ENCODE assay signal across 19 cellular contexts in the genomic region with DNA sequence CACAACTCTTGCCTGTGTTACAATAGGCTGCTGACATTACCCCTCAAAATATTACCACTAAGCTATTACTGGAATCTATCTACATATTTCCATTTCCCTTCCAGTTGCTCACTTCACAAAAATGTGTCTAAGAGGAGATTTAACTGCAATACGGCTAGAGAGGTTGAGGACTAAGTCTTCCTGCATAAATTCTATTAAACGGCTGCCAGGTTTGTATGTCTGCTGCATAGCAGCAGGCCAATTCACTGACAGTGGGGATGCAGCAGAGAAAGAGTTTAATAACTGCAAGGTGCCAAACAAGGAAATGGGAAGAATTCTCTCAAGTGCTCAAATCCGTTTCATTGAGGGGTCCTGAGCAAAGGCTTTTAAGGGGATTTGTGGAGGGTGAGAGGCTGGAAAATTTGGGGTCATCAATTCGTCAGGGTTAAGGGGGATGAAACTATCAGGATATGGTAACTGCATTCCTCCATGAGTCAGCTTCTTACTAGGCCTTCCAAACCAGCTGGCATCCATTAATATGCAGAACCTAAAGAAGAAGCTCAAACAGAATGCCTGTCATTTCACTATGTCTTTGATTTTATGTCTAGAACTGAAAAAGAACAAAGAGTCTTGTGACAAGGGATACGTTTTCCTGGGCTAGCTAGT.
A peak's percentile ranks its signal among the peaks of the same experiment; 100 is the strongest.
DNase-seq lines count a peak whose midpoint lies in the region; ATAC-seq, FAIRE-seq and TF ChIP-seq lines count a peak whose summit lies in the region.
"Had no signal": no experiment of that assay in that cellular context is flagged by ENCODE, and none has a peak within 500 bp of the region (broad histone marks: within the 10 kb centered on the region; RNA-seq: fewer than 3 reads in every experiment).

No MANE protein-coding gene starts in this region.

- TF ChIP-seq CTCF in cardiac fibroblast (IDR thresholded peaks at IDR 0.05; ENCODE audit: low read depth, low read length) (no peak), pancreas (IDR thresholded peaks at IDR 0.05) (no peak)

- no peak overlapping the region for H3K27ac ChIP-seq in pancreas
- H3K27ac ChIP-seq: neutrophil, vagina had no signal

- H3K9me3 ChIP-seq in T-helper 17 cell (ENCODE audit: control insufficient read depth, low read length, poor library complexity, severe bottlenecking) (no peaks in the 10 kb centered on the region), pancreas (no peaks in the 10 kb centered on the region)
- H3K9me3 ChIP-seq: neutrophil, vagina had no signal

- no peaks in the 10 kb centered on the region for H3K4me1 Mint-ChIP-seq in T-helper 17 cell

- H3K27me3 Mint-ChIP-seq in T-helper 17 cell, result no peaks in the 10 kb centered on the region

- FAIRE-seq in pancreas (lab: Jason Lieb, UNC), result no peak
- FAIRE-seq: kidney had no signal

- no peak for ATAC-seq in T-helper 17 cell
- ATAC-seq in pancreas, result no peak
- ATAC-seq: sciatic nerve had no signal

- no peak overlapping the region for H3K4me3 Mint-ChIP-seq in T-helper 17 cell

- no peaks in the 10 kb centered on the region for H3K4me1 ChIP-seq in pancreas
- H3K4me1 ChIP-seq: vagina had no signal

- H3K36me3 Mint-ChIP-seq in T-helper 17 cell (ENCODE audit: low read depth), result no peaks in the 10 kb centered on the region

- H3K27me3 ChIP-seq in pancreas, result no peaks in the 10 kb centered on the region
- H3K27me3 ChIP-seq: neutrophil, vagina had no signal

- 67 to 79% methylated on average over 5 of the region's 5 CpGs for WGBS in pancreas, 2 donors

- H3K36me3 ChIP-seq in pancreas, result no peaks in the 10 kb centered on the region
- H3K36me3 ChIP-seq: neutrophil, vagina had no signal

- H3K4me3 ChIP-seq in cardiac fibroblast (replicated peaks in 1 of 2; ENCODE audit: low read depth in 2 of 2, low read length in 2 of 2), result no peak overlapping the region
- no peak overlapping the region for H3K4me3 ChIP-seq in pancreas
- H3K4me3 ChIP-seq: vagina had no signal

- DNase-seq in AG08396 (ENCODE audit: low spot score) (peak; percentile 2), HS-27A (ENCODE audit: low read depth) (peak; percentile 35), cardiac fibroblast (ENCODE audit: low read depth in 2 of 2) (peak; percentile 11 to 73), iPS-NIHi7 (ENCODE audit: extremely low spot score) (peak; percentile 20), DMS79 treated with DMSO at 0.1 percent for 48 hours (lab: John Stamatoyannopoulos, UW) (no peak), T-helper 17 cell (no peak), pancreas (no peak)
- DNase-seq in activated T-cell treated with anti-CD3 and anti-CD28 coated beads, Interleukin-2, amount 50 U/mL, for 1 hour, result no peak
- DNase-seq: ACHN; activated CD8-positive, alpha-beta memory T cell treated with anti-CD3 and anti-CD28 coated beads for 24 hours; amniotic stem cell; COR-L47; kidney; NCI-H2107; NCI-H774; SW 1271 had no signal

- intact Hi-C loops in pancreas (cut with DNase I), result no loop called here

- H3K27ac Mint-ChIP-seq in T-helper 17 cell, result no peak overlapping the region

Comparison
In these comparisons a context has a peak if more than half of its experiments do, and no peak if none do; other contexts are left out.
1. DNase-seq: peak in AG08396 (single experiment), HS-27A (single experiment), cardiac fibroblast (2 of 2) and iPS-NIHi7 (single experiment); none in activated T-cell treated with anti-CD3 and anti-CD28 coated beads, Interleukin-2, amount 50 U/mL, for 1 hour (single experiment), DMS79 treated with DMSO at 0.1 percent for 48 hours (single experiment), T-helper 17 cell (0 of 3) and pancreas (0 of 6).